11 cellular contexts compared by ENCODE assay signal in the genomic region with DNA sequence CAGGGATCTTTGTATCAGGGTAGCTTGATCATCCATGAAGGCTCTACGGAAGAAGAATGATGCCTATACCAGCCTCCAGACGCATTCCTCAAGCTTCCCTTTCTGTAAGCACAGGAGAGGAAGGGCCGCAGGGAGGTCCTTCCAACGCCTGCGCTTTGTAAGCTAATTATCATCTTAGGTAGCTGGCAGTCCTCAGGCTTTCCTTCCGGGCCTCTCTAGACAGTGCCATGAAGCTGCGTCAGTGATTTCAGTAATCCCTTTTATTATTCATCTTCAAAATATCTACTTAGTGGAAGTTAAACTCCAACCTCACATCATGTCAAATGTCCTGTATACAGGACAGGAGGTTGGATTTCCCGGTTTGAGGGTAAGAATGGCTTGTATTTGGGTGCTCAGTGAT.
A peak's percentile ranks its signal among the peaks of the same experiment; 100 is the strongest.
DNase-seq lines count a peak whose midpoint lies in the region.
"Had no signal": no experiment of that assay in that cellular context is flagged by ENCODE, and none has a peak within 500 bp of the region (broad histone marks: within the 10 kb centered on the region; RNA-seq: fewer than 3 reads in every experiment).

No MANE protein-coding gene starts in this region.

- H3K9me3 ChIP-seq in GM23248 (ENCODE audit: low read depth): no peaks in the 10 kb centered on the region
- H3K9me3 ChIP-seq: Caco-2 had no signal

- no peak overlapping the region for H2AFZ ChIP-seq in GM23248

- H3K4me1 ChIP-seq in GM23248 (ENCODE audit: insufficient read depth): no peaks in the 10 kb centered on the region
- H3K4me1 ChIP-seq: Caco-2 had no signal

- H3K36me3 ChIP-seq in GM23248 (ENCODE audit: low read depth): no peaks in the 10 kb centered on the region

- H3K4me2 ChIP-seq in GM23248 (ENCODE audit: unreplicated experiment): no peak overlapping the region

- H3K9ac ChIP-seq in GM23248: no peak overlapping the region

- H3K27ac ChIP-seq in GM23248: no peak overlapping the region

- no peaks in the 10 kb centered on the region for H3K79me2 ChIP-seq in GM23248 (ENCODE audit: insufficient read depth)

- H3K9me2 ChIP-seq in GM23248 (ENCODE audit: insufficient read depth): no peaks in the 10 kb centered on the region

- DNase-seq in HCEC 1CT (peak; percentile 72), NCI-H82 treated with DMSO at 0.1 percent for 48 hours (lab: John Stamatoyannopoulos, UW; ENCODE audit: unreplicated experiment) (peak; percentile 52), iris pigment epithelial cell (ENCODE audit: low read depth) (peak; percentile 59), GM23248 (no peak), NCI-H510A treated with DMSO at 0.1 percent for 48 hours (lab: John Stamatoyannopoulos, UW) (no peak), NCI-H2081 (lab: John Stamatoyannopoulos, UW) (no peak), cerebellar nuclear complex (lab: John Stamatoyannopoulos, UW) (no peak)
- DNase-seq: Caco-2; CD8-positive, alpha-beta T cell; DMS 273 treated with DMSO at 0.1 percent for 48 hours; H7 had no signal

- in situ Hi-C loops in GM23248 (cut with MboI): no loop called here

- H3K4me3 ChIP-seq in GM23248: no peak overlapping the region

- WGBS in GM23248 (ENCODE audit: low coverage in 1 of 2, low lambda C conversion rate in 2 of 2, missing lambda C conversion rate in 2 of 2), 2 experiments: 89 to 91% methylated on average over 8 of the region's 8 CpGs

- no peaks in the 10 kb centered on the region for H3K27me3 ChIP-seq in GM23248 (replicated peaks; ENCODE audit: insufficient read depth)

- H4K20me1 ChIP-seq in GM23248 (ENCODE audit: insufficient read depth): no peaks in the 10 kb centered on the region

- no peaks in the 10 kb centered on the region for H3F3A ChIP-seq in GM23248 (ENCODE audit: insufficient read depth)

Comparison
In these comparisons a context has a peak if more than half of its experiments do, and no peak if none do; other contexts are left out.
1. DNase-seq: peak in HCEC 1CT (single experiment), NCI-H82 treated with DMSO at 0.1 percent for 48 hours (single experiment) and iris pigment epithelial cell (single experiment); none in GM23248 (single experiment), NCI-H510A treated with DMSO at 0.1 percent for 48 hours (single experiment), NCI-H2081 (0 of 2) and cerebellar nuclear complex (0 of 2).